Comparison of ENCODE assay signal across 8 cellular contexts in the genomic region with DNA sequence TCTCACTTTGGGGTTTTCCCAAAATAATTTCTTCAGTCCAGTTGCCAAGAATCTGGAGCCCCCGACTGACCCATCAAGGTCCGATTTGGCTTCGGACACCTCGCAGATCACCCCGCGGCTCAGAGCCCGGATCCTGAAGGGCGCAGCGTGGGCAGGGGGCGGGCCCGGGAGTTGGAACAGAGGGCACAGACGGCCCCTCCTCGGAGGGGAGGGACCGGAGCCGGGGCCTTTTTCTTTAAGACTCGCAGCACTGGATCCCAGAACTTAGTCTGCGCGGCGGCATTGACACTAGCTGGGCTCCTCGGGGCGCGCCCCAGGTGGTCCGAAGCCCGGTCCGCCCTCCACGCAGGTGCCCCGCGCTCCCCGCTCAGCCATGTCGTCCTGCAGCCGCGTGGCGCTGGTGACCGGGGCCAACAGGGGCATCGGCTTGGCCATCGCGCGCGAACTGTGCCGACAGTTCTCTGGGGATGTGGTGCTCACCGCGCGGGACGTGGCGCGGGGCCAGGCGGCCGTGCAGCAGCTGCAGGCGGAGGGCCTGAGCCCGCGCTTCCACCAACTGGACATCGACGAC. TPM values are rescaled to one million over a fixed set of nuclear protein-coding genes. Genes with fewer than 3 reads are reported as not detected.
DNase-seq lines count a peak whose midpoint lies in the region; ATAC-seq and TF ChIP-seq lines count a peak whose summit lies in the region.

TSS of gene CBR3 (plus strand) at position 260 of the 571 bp plus-strand sequence. CDS start at position 374, 114 bp downstream.

- CTCF ChIA-PET in MCF 10A (lab: Yijun Ruan, JAX), result interaction anchor here (0.8 to 2.8 kb wide), 4 partner anchors 10 to 75 kb away, joined by 3 to 9 read pairs (median 6); no protein-coding TSS in a partner anchor

- H3K4me3 ChIP-seq in H7 (ENCODE audit: insufficient read depth, low read depth, low read length), result peak within 1 kb of the TSS; percentile 61
- H3K4me3 ChIP-seq in skin epidermis, result peak within 1 kb of the TSS; percentile 51 to 81 (median 74)

- intact Hi-C loops in T-helper 2 cell treated with Interferon-gamma antibody and Interleukin-4, amounts not matched to agents 100 ng/mL and 5 ng/mL, for 36 hours (cut with micrococcal nuclease), result loop anchor here (1.0 to 2.0 kb wide), 3 partner anchors 21 to 250 kb away; partner anchors contain the start of genes CHAF1B, DOP1B and MORC3
- intact Hi-C loops in MCF 10A (cut with micrococcal nuclease), result no loop called here

- no peak for TF ChIP-seq CTCF in MCF 10A (IDR thresholded peaks at IDR 0.05; ENCODE audit: unreplicated experiment)

- H3K36me3 Mint-ChIP-seq in MCF 10A (ENCODE audit: insufficient read depth, unreplicated experiment), result no peaks in the 10 kb centered on the region

- H3K36me3 ChIP-seq in H7 (replicated peaks; ENCODE audit: control insufficient read depth, insufficient read depth, low read length), result no peaks in the 10 kb centered on the region

- DNase-seq in A172 (ENCODE audit: low spot score) (peak; percentile 64), H7 (peak; percentile 86), MCF 10A (ENCODE audit: unreplicated experiment) (peak; percentile 67), iPS-NIHi7 (ENCODE audit: extremely low spot score) (peak; percentile 33)

- POLR2A ChIA-PET in MCF 10A (lab: Yijun Ruan, JAX), result interaction anchor here (1.0 to 2.2 kb wide), 6 partner anchors 8 to 185 kb away, joined by 3 to 10 read pairs (median 6); partner anchors contain the start of genes CBR1 and MORC3

- H3K4me3 Mint-ChIP-seq in MCF 10A (ENCODE audit: unreplicated experiment), result peak within 1 kb of the TSS; percentile 75

- ATAC-seq in GM19023 (IDR thresholded peaks at IDR 0.05; ENCODE audit: unreplicated experiment) (no peak), HG03108 (IDR thresholded peaks at IDR 0.05; ENCODE audit: unreplicated experiment) (no peak)

- peak within 1 kb of the TSS; percentile 23 for H3K27ac Mint-ChIP-seq in MCF 10A (ENCODE audit: low read depth, unreplicated experiment)

- no peaks in the 10 kb centered on the region for H3K27me3 Mint-ChIP-seq in MCF 10A (ENCODE audit: insufficient read depth, unreplicated experiment)

- H3K4me1 Mint-ChIP-seq in MCF 10A (ENCODE audit: insufficient read depth, unreplicated experiment), result no peaks in the 10 kb centered on the region

- BruUV-seq in MCF 10A (replicated peaks; lab: Mats Ljungman, UMichigan), result no TSS peak

- peaks cover 32% of the 10 kb centered on the region for H3K27me3 ChIP-seq in H7 (ENCODE audit: control insufficient read depth, insufficient read depth, low read length)

- H3K27ac ChIP-seq in skin epidermis, result peak within 1 kb of the TSS; percentile 57 to 92 (median 84)

- H3K9me3 Mint-ChIP-seq in MCF 10A (ENCODE audit: unreplicated experiment), result no peaks in the 10 kb centered on the region

RNA-seq across cellular contexts. Expression of gene CBR3, which starts in this region (rescaled TPM):
- 28.5 and 31.7 TPM in 2 replicates for total RNA-seq in A172 (2014; rRNA removed; shearing (Covaris generic))
- 8.3 and 12.1 TPM in 2 replicates for total RNA-seq in H7 (2014; rRNA removed; shearing (Covaris generic))
- total RNA-seq in T-helper 2 cell treated with Interferon-gamma antibody and Interleukin-4, amounts not matched to agents 100 ng/mL and 5 ng/mL, for 36 hours, result 24.1 and 25.7 TPM in 2 replicates
- total RNA-seq in MCF 10A (2022), result 1.3 and 1.8 TPM in 2 replicates

Comparison
In these comparisons a context has a peak if more than half of its experiments do, and no peak if none do; other contexts are left out.
1. DNase-seq: peak in every context shown above with its lines; median percentile 86 in H7; 67 in MCF 10A; 64 in A172; 33 in iPS-NIHi7.